Comparison of ENCODE assay signal across 31 cellular contexts in genomic region chr5:29157975-29158374, GRCh38.
"Had no signal": no experiment of that assay in that cellular context is flagged by ENCODE, and none has a peak within 500 bp of the region (broad histone marks: within the 10 kb centered on the region; RNA-seq: fewer than 3 reads in every experiment).

No MANE protein-coding gene starts in this region.

- H3K4me1 Mint-ChIP-seq: natural killer cell; nephron; stimulated activated memory B cell treated with anti-CD40 and anti-IgM and Interleukin-4, amounts not matched to agents 10 μg/mL and 1 μg/mL and 100 μg/mL, for 72 hours; stimulated activated naive CD8-positive, alpha-beta T cell treated with anti-CD3 and anti-CD28 coated beads, Interleukin-15, amount 100 ng/mL, for 72 hours had no signal

- DNase-seq: natural killer cell; occipital lobe; ovary; posterior cingulate gyrus; psoas muscle; right cardiac atrium; spleen; stimulated activated CD4-positive, alpha-beta T cell treated with anti-CD3 and anti-CD28 coated beads, Interleukin-12 subunit alpha, Interleukin-12 subunit beta, amount 100 ng/mL, for 4 hours; stimulated activated CD4-positive, alpha-beta T cell treated with anti-CD3 and anti-CD28 coated beads, Interleukin-1b, Interleukin-23, amount 100 ng/mL, for 48 hours; stimulated activated CD4-positive, alpha-beta T cell treated with anti-CD3 and anti-CD28 coated beads, Interleukin-4, amount 100 ng/mL, for 1 hour; stimulated activated CD4-positive, alpha-beta T cell treated with anti-CD3 and anti-CD28 coated beads, Interleukin-4, amount 100 ng/mL, for 4 hours; stimulated activated CD8-positive, alpha-beta memory T cell treated with anti-CD3 and anti-CD28 coated beads, Interleukin-4, amount 100 ng/mL, for 48 hours; stimulated activated naive CD4-positive, alpha-beta T cell; stimulated activated naive CD8-positive, alpha-beta T cell treated with anti-CD3 and anti-CD28 coated beads, Interleukin-15, amount 100 ng/mL, for 72 hours; stimulated activated naive CD8-positive, alpha-beta T cell treated with anti-CD3 and anti-CD28 coated beads, Interleukin-15, Interleukin-2, amounts not matched to agents 100 U/mL and 50 U/mL, for 24 hours; substantia nigra; testis; tibial artery; transverse colon; upper lobe of right lung; uterus had no signal

- H3K9me3 Mint-ChIP-seq: nephron, neural progenitor cell, type B pancreatic cell had no signal

- H3K4me3 ChIP-seq: neural progenitor cell, ovary, psoas muscle, skin epidermis, smooth muscle cell, spleen, suprapubic skin, testis, tibial artery, transverse colon, upper lobe of right lung, uterus had no signal

- H3K27me3 ChIP-seq: neural progenitor cell, ovary, spleen, suprapubic skin, testis, tibial artery, transverse colon, upper lobe of right lung, uterus had no signal

- H3K27ac ChIP-seq: neural progenitor cell, ovary, parathyroid adenoma, psoas muscle, skin epidermis, spleen, suprapubic skin, testis, tibial artery, transverse colon, upper lobe of right lung, uterus had no signal

- ATAC-seq: natural killer cell; psoas muscle; right cardiac atrium; sciatic nerve; stimulated activated memory B cell treated with anti-CD40 and anti-IgM and Interleukin-4, amounts not matched to agents 10 μg/mL and 1 μg/mL and 100 μg/mL, for 72 hours; stimulated activated naive CD8-positive, alpha-beta T cell treated with anti-CD3 and anti-CD28 coated beads, Interleukin-15, amount 100 ng/mL, for 72 hours; stimulated activated naive CD8-positive, alpha-beta T cell treated with anti-CD3 and anti-CD28 coated beads, Interleukin-15, Interleukin-2, amounts not matched to agents 100 U/mL and 50 U/mL, for 24 hours; upper lobe of right lung had no signal

- H3K4me2 ChIP-seq: neural progenitor cell, smooth muscle cell had no signal

- H3K9me3 ChIP-seq: ovary, psoas muscle, suprapubic skin, testis, tibial artery, transverse colon, upper lobe of right lung, uterus had no signal

- H3K36me3 Mint-ChIP-seq: neural progenitor cell; stimulated activated memory B cell treated with anti-CD40 and anti-IgM and Interleukin-4, amounts not matched to agents 10 μg/mL and 1 μg/mL and 100 μg/mL, for 72 hours; type B pancreatic cell had no signal

- H3K4me1 ChIP-seq: parathyroid adenoma, psoas muscle, spleen, suprapubic skin, testis, tibial artery, transverse colon, upper lobe of right lung, uterus had no signal

- H3K4me3 Mint-ChIP-seq: natural killer cell; nephron; neural progenitor cell; stimulated activated memory B cell treated with anti-CD40 and anti-IgM and Interleukin-4, amounts not matched to agents 10 μg/mL and 1 μg/mL and 100 μg/mL, for 72 hours; stimulated activated naive CD8-positive, alpha-beta T cell treated with anti-CD3 and anti-CD28 coated beads, Interleukin-15, amount 100 ng/mL, for 72 hours; type B pancreatic cell had no signal

- H3K36me3 ChIP-seq: neural progenitor cell, ovary, spleen, suprapubic skin, tibial artery, transverse colon, upper lobe of right lung, uterus had no signal

- H3K27me3 Mint-ChIP-seq: progenitor cell of endocrine pancreas; stimulated activated memory B cell treated with anti-CD40 and anti-IgM and Interleukin-4, amounts not matched to agents 10 μg/mL and 1 μg/mL and 100 μg/mL, for 72 hours; stimulated activated naive CD8-positive, alpha-beta T cell treated with anti-CD3 and anti-CD28 coated beads, Interleukin-15, amount 100 ng/mL, for 72 hours; type B pancreatic cell had no signal

- H3K27ac Mint-ChIP-seq: natural killer cell; nephron; neural progenitor cell; progenitor cell of endocrine pancreas; stimulated activated memory B cell treated with anti-CD40 and anti-IgM and Interleukin-4, amounts not matched to agents 10 μg/mL and 1 μg/mL and 100 μg/mL, for 72 hours; stimulated activated naive CD8-positive, alpha-beta T cell treated with anti-CD3 and anti-CD28 coated beads, Interleukin-15, amount 100 ng/mL, for 72 hours; type B pancreatic cell had no signal
